Comparison of ENCODE assay signal across 8 cellular contexts in genomic region chr11:60841797-60842687, GRCh38. TPM values are rescaled to one million over a fixed set of nuclear protein-coding genes. Genes with fewer than 3 reads are reported as not detected.
DNase-seq lines count a peak whose midpoint lies in the region; ATAC-seq, FAIRE-seq and TF ChIP-seq lines count a peak whose summit lies in the region.

A gene with protein sequence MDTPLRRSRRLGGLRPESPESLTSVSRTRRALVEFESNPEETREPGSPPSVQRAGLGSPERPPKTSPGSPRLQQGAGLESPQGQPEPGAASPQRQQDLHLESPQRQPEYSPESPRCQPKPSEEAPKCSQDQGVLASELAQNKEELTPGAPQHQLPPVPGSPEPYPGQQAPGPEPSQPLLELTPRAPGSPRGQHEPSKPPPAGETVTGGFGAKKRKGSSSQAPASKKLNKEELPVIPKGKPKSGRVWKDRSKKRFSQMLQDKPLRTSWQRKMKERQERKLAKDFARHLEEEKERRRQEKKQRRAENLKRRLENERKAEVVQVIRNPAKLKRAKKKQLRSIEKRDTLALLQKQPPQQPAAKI (plus strand): TSS chr11:60842113. CDS start chr11:60842125, 12 bp downstream.

- WGBS in small intestine, 3 donors: 0 to 1% (median 1%) methylated on average over 56 to 57 of the region's 57 CpGs

- ATAC-seq in GM18868 (IDR thresholded peaks at IDR 0.05; ENCODE audit: unreplicated experiment): peak; percentile 88
- ATAC-seq in HG03108 (IDR thresholded peaks at IDR 0.05; ENCODE audit: unreplicated experiment): peak; percentile 71
- peak; percentile 96 for ATAC-seq in activated B cell treated with CpG ODN at 0.5 μM for 24 hours (ENCODE audit: low read depth)

- H3K27ac ChIP-seq in small intestine (ENCODE audit: low read depth in 1 of 2, low read length in 1 of 2): peak within 1 kb of the TSS; percentile 16 to 78

- POLR2A ChIA-PET in AG04449 (lab: Yijun Ruan, JAX) (interaction anchor here (1.2 kb wide), 1 partner anchor 10 kb away, joined by 3 read pairs; no protein-coding TSS in a partner anchor), activated B cell treated with CpG ODN at 0.5 μM for 24 hours (lab: Charles Lee) (interaction anchor here (0.8 to 1.2 kb wide), 2 partner anchors 110 to 494 kb away, joined by 3 to 4 read pairs; partner anchors contain the start of gene SLC15A3)

- intact Hi-C loops in activated B cell treated with CpG ODN at 0.5 μM for 24 hours (cut with micrococcal nuclease): loop anchor here (1.0 to 5.0 kb wide), 4 partner anchors 73 to 319 kb away; partner anchors contain the start of genes SLC15A3 and VPS37C

- DNase-seq in AG04449 (ENCODE audit: low read depth, low spot score) (peak; percentile 44), NCI-H2227 (lab: John Stamatoyannopoulos, UW; ENCODE audit: unreplicated experiment) (peak; percentile 98), activated B cell treated with CpG ODN at 0.5 μM for 24 hours (peak; percentile 100), cardiac fibroblast (ENCODE audit: low read depth in 2 of 2) (peak; percentile 97 to 98), iPS-NIHi7 (ENCODE audit: extremely low spot score) (peak; percentile 100), small intestine (peak; percentile 94)

- CTCF ChIA-PET in AG04449 (lab: Yijun Ruan, JAX) (interaction anchor here (3.0 to 29.1 kb wide), 3 partner anchors 11 to 54 kb away, joined by 27 to 1087 read pairs (median 30); partner anchors contain the start of gene PRPF19), activated B cell treated with CpG ODN at 0.5 μM for 24 hours (lab: Charles Lee) (interaction anchor here (3.0 kb wide), 1 partner anchor 11 kb away, joined by 14 read pairs; no protein-coding TSS in a partner anchor)

- peaks cover 3 to 16% of the 10 kb centered on the region in 2 donors for H3K4me1 ChIP-seq in small intestine (ENCODE audit: control insufficient read depth in 2 of 2, insufficient read depth in 1 of 2, low read depth in 1 of 2, low read length in 1 of 2)

- no peaks in the 10 kb centered on the region for H3K27me3 Mint-ChIP-seq in activated B cell treated with CpG ODN at 0.5 μM for 24 hours

- H3K4me3 Mint-ChIP-seq in activated B cell treated with CpG ODN at 0.5 μM for 24 hours: peak within 1 kb of the TSS; percentile 83

- TF ChIP-seq CTCF in AG04449 (IDR thresholded peaks at IDR 0.05; ENCODE audit: insufficient read depth, low read length, missing control alignments): no peak
- no peak for TF ChIP-seq CTCF in activated B cell treated with CpG ODN at 0.5 μM for 24 hours (IDR thresholded peaks at IDR 0.05)
- no peak for TF ChIP-seq CTCF in cardiac fibroblast (IDR thresholded peaks at IDR 0.05; ENCODE audit: low read depth, low read length)

- H3K27ac Mint-ChIP-seq in activated B cell treated with CpG ODN at 0.5 μM for 24 hours: peak within 1 kb of the TSS; percentile 85

- no peak for FAIRE-seq in small intestine (lab: Jason Lieb, UNC)

- no peaks in the 10 kb centered on the region for H3K9me3 Mint-ChIP-seq in activated B cell treated with CpG ODN at 0.5 μM for 24 hours

- no peaks in the 10 kb centered on the region for H3K27me3 ChIP-seq in small intestine (ENCODE audit: control insufficient read depth in 2 of 2, insufficient read depth in 2 of 2, low read length in 2 of 2)

- no peaks in the 10 kb centered on the region for H3K36me3 ChIP-seq in small intestine (ENCODE audit: control insufficient read depth in 2 of 2, insufficient read depth in 2 of 2, low read length in 2 of 2)

- peaks cover 41% of the 10 kb centered on the region for H3K4me1 Mint-ChIP-seq in activated B cell treated with CpG ODN at 0.5 μM for 24 hours

- H3K4me3 ChIP-seq in AG04449 (ENCODE audit: low read depth, low read length) (peak within 1 kb of the TSS; percentile 93), cardiac fibroblast (replicated peaks in 1 of 2; ENCODE audit: low read depth in 2 of 2, low read length in 2 of 2) (peak within 1 kb of the TSS; percentile 87 to 99), small intestine (ENCODE audit: low read depth in 1 of 2, low read length in 2 of 2) (peak within 1 kb of the TSS; percentile 62 to 88)

- H3K36me3 Mint-ChIP-seq in activated B cell treated with CpG ODN at 0.5 μM for 24 hours (ENCODE audit: low read depth): peaks cover 12% of the 10 kb centered on the region

- no peaks in the 10 kb centered on the region for H3K9me3 ChIP-seq in small intestine (ENCODE audit: control insufficient read depth, low read depth)

RNA-seq across cellular contexts. Expression of the gene that starts here (rescaled TPM):
- total RNA-seq in activated B cell treated with CpG ODN at 0.5 μM for 24 hours: 30.3 and 30.6 TPM in 2 replicates
- 10 to 100 TPM; 10.5 to 23.7 (median 10.8) TPM for polyA plus RNA-seq in small intestine

Comparison
In these comparisons a context has a peak if more than half of its experiments do, and no peak if none do; other contexts are left out.
1. Peak in every context shown above with its lines: DNase-seq, ATAC-seq, H3K4me3 ChIP-seq and H3K27ac ChIP-seq.
2. DNase-seq: peak in every context shown above with its lines; median percentile 100 in activated B cell treated with CpG ODN at 0.5 μM for 24 hours; 100 in iPS-NIHi7; 98 in NCI-H2227; 98 in cardiac fibroblast; 94 in small intestine; 44 in AG04449.